In the genomic region with DNA sequence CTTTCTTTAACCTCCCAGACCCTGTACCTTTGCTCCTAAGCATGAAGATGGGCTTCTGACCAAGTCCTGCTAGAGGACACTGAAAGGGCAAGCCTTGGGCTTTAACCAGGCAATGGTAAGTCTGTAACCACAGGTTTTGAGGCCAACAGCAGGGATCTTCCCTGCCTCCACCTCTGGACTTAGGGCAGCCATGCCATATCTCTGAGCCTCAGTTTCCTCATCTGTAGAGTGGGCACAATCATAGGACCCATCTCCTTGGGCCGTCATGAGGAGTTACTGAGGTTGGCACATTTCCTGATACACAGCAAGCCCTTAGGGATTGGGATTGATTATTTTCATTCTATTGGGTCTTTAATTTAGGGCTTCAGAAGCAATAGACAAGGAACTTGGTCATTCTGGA, we compare ENCODE assay signal across 9 cellular contexts. TPM values are rescaled to one million over a fixed set of nuclear protein-coding genes. Genes with fewer than 3 reads are reported as not detected.
"Had no signal": no experiment of that assay in that cellular context is flagged by ENCODE, and none has a peak within 500 bp of the region (broad histone marks: within the 10 kb centered on the region; RNA-seq: fewer than 3 reads in every experiment).

No MANE protein-coding gene starts in this region.

- DNase-seq: H9, HCEC 1CT, KG1 had no signal

- ATAC-seq: GM23338 had no signal

- H3K4me2 ChIP-seq: GM23338 had no signal

- FAIRE-seq: H1, H54, HTR-8/SVneo had no signal

- H2AFZ ChIP-seq: GM23338 had no signal

- H3K4me3 ChIP-seq: GM23338 had no signal

RNA-seq across cellular contexts. Expression of a gene that starts 18.6 kb away (rescaled TPM):
- total RNA-seq: GM23338, H1, H9, HT-29 had no signal
- polyA plus RNA-seq: GM23338, H1, IgD-negative memory B cell had no signal

RNA-seq across cellular contexts. Expression of a gene that starts 24.5 kb away (rescaled TPM):
- total RNA-seq: GM23338, H1, H9, HT-29 had no signal
- polyA plus RNA-seq: GM23338, H1, IgD-negative memory B cell had no signal

RNA-seq across cellular contexts. Expression of a gene that starts 38.6 kb away (rescaled TPM):
- total RNA-seq: GM23338, H1, H9, HT-29 had no signal
- polyA plus RNA-seq: GM23338, H1, IgD-negative memory B cell had no signal

RNA-seq across cellular contexts. Expression of a gene that starts 45.9 kb away (rescaled TPM):
- total RNA-seq: GM23338, H1, H9, HT-29 had no signal
- polyA plus RNA-seq: IgD-negative memory B cell had no signal
